In the genomic region with DNA sequence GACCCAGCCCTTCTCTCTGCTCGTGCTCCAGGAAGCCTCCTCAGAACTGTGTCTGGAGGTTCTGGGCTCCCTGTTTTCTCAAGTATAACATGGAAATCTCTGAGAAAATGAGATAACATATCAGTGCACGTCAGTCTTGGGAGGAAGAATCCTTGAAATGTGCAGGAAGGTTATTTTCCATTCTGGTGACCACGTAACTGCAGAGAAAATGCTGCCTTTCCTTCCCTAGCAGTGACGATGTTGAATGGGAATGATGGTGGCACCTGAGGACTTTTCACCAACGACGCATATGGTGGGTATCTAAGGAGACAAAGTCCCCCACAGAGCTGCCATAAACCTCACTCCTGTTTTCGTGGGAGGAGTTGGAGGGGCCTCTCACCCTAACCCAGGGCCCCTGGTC, we compare ENCODE assay signal across 9 cellular contexts.
"Had no signal": no experiment of that assay in that cellular context is flagged by ENCODE, and none has a peak within 500 bp of the region (broad histone marks: within the 10 kb centered on the region; RNA-seq: fewer than 3 reads in every experiment).

No MANE protein-coding gene starts in this region.

- H3K27ac Mint-ChIP-seq: H9 had no signal

- H3K4me3 ChIP-seq: GM23248, K562 had no signal

- H3K4me3 Mint-ChIP-seq: H9 had no signal

- H3K27ac ChIP-seq: GM23248 had no signal

- H2AFZ ChIP-seq: GM23248 had no signal

- H3K9me3 Mint-ChIP-seq: H9 had no signal

- H3K9ac ChIP-seq: GM23248 had no signal

- FAIRE-seq: H1, H54, HTR-8/SVneo, K562 had no signal

- DNase-seq: GM23248, H9, HCEC 1CT, IMR-90, KG1 had no signal
